8 cellular contexts compared by ENCODE assay signal in the genomic region with DNA sequence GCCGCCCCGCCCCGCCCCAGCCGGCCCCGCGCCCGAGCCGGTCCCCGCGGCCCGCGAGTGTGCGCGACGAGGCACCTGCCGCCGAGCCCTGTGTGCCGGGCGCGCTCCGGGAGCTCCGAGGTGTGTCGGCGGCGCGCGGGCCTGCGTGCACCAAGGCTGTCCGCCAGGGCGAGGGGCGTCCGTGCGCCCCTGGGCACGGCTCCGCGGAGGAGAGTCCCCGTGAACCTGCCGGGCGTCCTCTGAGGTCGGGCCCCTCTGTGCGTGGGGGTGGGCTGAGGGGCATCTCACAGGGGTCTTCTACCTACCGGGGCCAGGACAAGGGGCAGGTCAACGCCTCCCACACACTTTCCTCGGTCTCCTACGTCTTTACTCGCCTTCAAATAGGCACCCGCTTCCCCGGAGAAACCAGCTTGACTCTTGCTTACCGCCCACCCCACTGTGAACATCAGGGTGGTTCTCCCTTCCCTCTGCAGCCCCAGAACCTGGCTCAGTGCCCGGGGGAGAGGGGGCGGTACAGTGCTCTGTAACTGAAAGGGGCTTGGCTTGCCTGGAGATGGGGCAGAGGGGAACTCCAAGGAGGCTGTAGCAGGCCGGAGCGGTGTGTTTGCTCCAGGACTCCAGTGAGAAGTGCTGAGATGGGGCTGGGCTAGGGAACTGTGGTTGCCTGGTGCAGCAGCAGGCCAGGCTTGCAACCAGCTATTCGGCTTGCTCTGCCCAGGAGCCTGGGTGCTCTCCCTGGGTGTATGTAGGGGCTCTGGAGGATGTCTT. TPM values are rescaled to one million over a fixed set of nuclear protein-coding genes. Genes with fewer than 3 reads are reported as not detected.
DNase-seq lines count a peak whose midpoint lies in the region; ATAC-seq, FAIRE-seq and TF ChIP-seq lines count a peak whose summit lies in the region.

A gene (minus strand): TSS at position 94 of the 768 bp plus-strand sequence. CDS start 175 bp downstream, outside the sequence.

- peaks cover 20% of the 10 kb centered on the region for H3K36me3 ChIP-seq in SJCRH30
- peaks cover 6% of the 10 kb centered on the region for H3K36me3 ChIP-seq in right atrium auricular region
- peaks cover 0 to 21% of the 10 kb centered on the region in 2 donors for H3K36me3 ChIP-seq in gastrocnemius medialis

- H3K4me3 Mint-ChIP-seq in IgD-negative memory B cell: peak within 1 kb of the TSS; percentile 89 to 98 (median 94)
- H3K4me3 Mint-ChIP-seq in activated naive CD4-positive, alpha-beta T cell treated with anti-CD3 and anti-CD28 coated beads, Interleukin-2, amount 10 ng/mL, durations not matched to agents 7 days and 5 days: peak within 1 kb of the TSS; percentile 95

- intact Hi-C loops in gastrocnemius medialis (cut with DNase I; ENCODE audit: low total_unique reads): loop anchor here (5.0 kb wide), 1 partner anchor 352 kb away; a partner anchor contains a TSS

- no peaks in the 10 kb centered on the region for H3K27me3 Mint-ChIP-seq in IgD-negative memory B cell
- H3K27me3 Mint-ChIP-seq in activated naive CD4-positive, alpha-beta T cell treated with anti-CD3 and anti-CD28 coated beads, Interleukin-2, amount 10 ng/mL, durations not matched to agents 7 days and 5 days: no peaks in the 10 kb centered on the region

- H3K4me3 ChIP-seq in A549: no peak within 1 kb of the TSS; the same call in 2 of the 3 replicates
- peak within 1 kb of the TSS; percentile 87 for H3K4me3 ChIP-seq in SJCRH30
- peak within 1 kb of the TSS; percentile 46 to 71 for H3K4me3 ChIP-seq in right atrium auricular region
- H3K4me3 ChIP-seq in gastrocnemius medialis: peak within 1 kb of the TSS; percentile 90 to 100 (median 98)

- peak within 1 kb of the TSS; percentile 94 to 95 for H3K27ac ChIP-seq in A549
- H3K27ac ChIP-seq in SJCRH30: peak within 1 kb of the TSS; percentile 86; the same call in 1 of the 2 replicates
- peak within 1 kb of the TSS; percentile 77 to 87 for H3K27ac ChIP-seq in right atrium auricular region
- peak within 1 kb of the TSS; percentile 64 to 87 (median 76) for H3K27ac ChIP-seq in gastrocnemius medialis

- H3K36me3 Mint-ChIP-seq in IgD-negative memory B cell: peaks cover 4% of the 10 kb centered on the region
- H3K36me3 Mint-ChIP-seq in activated naive CD4-positive, alpha-beta T cell treated with anti-CD3 and anti-CD28 coated beads, Interleukin-2, amount 10 ng/mL, durations not matched to agents 7 days and 5 days: peaks cover 29% of the 10 kb centered on the region

- H3K9me3 ChIP-seq in A549 (no peaks in the 10 kb centered on the region), SJCRH30 (replicated peaks) (no peaks in the 10 kb centered on the region), right atrium auricular region (no peaks in the 10 kb centered on the region), gastrocnemius medialis (no peaks in the 10 kb centered on the region)

- FAIRE-seq in A549 (lab: Jason Lieb, UNC) (no peak), GM18507 (lab: Jason Lieb, UNC) (peak; percentile 76)

- H3K27me3 ChIP-seq in SJCRH30: peaks cover 2% of the 10 kb centered on the region; the same call in 1 of the 2 replicates
- no peaks in the 10 kb centered on the region for H3K27me3 ChIP-seq in right atrium auricular region
- H3K27me3 ChIP-seq in gastrocnemius medialis: peaks cover 0 to 17% (median 7%) of the 10 kb centered on the region in 3 donors

- POLR2A ChIA-PET in A549 (lab: Yijun Ruan, JAX): interaction anchor here (0.9 to 1.2 kb wide), 4 partner anchors 11 to 458 kb away, joined by 3 to 17 read pairs (median 9); a partner anchor contains a TSS

- H3K4me1 Mint-ChIP-seq in IgD-negative memory B cell: peaks cover 31 to 42% (median 32%) of the 10 kb centered on the region in 3 donors
- peaks cover 67% of the 10 kb centered on the region for H3K4me1 Mint-ChIP-seq in activated naive CD4-positive, alpha-beta T cell treated with anti-CD3 and anti-CD28 coated beads, Interleukin-2, amount 10 ng/mL, durations not matched to agents 7 days and 5 days

- ATAC-seq in A549 (peak in 1 of 2 experiments; percentile 1; a peak in 1 of 6 replicates), gastrocnemius medialis (no peak), HG03108 (IDR thresholded peaks at IDR 0.05; ENCODE audit: unreplicated experiment) (no peak)

- H3K9me3 Mint-ChIP-seq in IgD-negative memory B cell: no peaks in the 10 kb centered on the region
- no peaks in the 10 kb centered on the region for H3K9me3 Mint-ChIP-seq in activated naive CD4-positive, alpha-beta T cell treated with anti-CD3 and anti-CD28 coated beads, Interleukin-2, amount 10 ng/mL, durations not matched to agents 7 days and 5 days

- TF ChIP-seq CTCF in A549 (IDR thresholded peaks at IDR 0.05) (no peak), right atrium auricular region (IDR thresholded peaks at IDR 0.05) (no peak), gastrocnemius medialis (IDR thresholded peaks at IDR 0.05 in 4 of 5, conservative IDR thresholded peaks at IDR 0.05 in 1 of 5) (peak in 1 of 5 experiments; percentile 27)

- peak within 1 kb of the TSS; percentile 81 for H3K4me2 ChIP-seq in A549

- no peak for TF ChIP-seq RAD21 in A549 (conservative IDR thresholded peaks at IDR 0.05 in 1 of 2, IDR thresholded peaks at IDR 0.05 in 1 of 2)

- TF ChIP-seq EP300 in A549 (IDR thresholded peaks at IDR 0.05): no peak

- TF ChIP-seq POLR2A in A549 (IDR thresholded peaks at IDR 0.05; ENCODE audit: low read length) (no peak), gastrocnemius medialis (IDR thresholded peaks at IDR 0.05) (no peak)

- DNase-seq in A549 (ENCODE audit: low read depth in 1 of 2, low spot score in 1 of 2) (no peak), GM18507 (ENCODE audit: extremely low spot score, insufficient read length, low read depth) (no peak), SJCRH30 (peak in 1 of 2 experiments; percentile 48), right atrium auricular region (ENCODE audit: low spot score) (no peak), gastrocnemius medialis (peak in 1 of 2 donors; percentile 22)
- peak; percentile 72 for DNase-seq in activated naive CD4-positive, alpha-beta T cell treated with anti-CD3 and anti-CD28 coated beads, Interleukin-2, amount 10 ng/mL, durations not matched to agents 7 days and 5 days

- H3K27ac Mint-ChIP-seq in IgD-negative memory B cell: peak within 1 kb of the TSS; percentile 91 to 96 (median 96)
- H3K27ac Mint-ChIP-seq in activated naive CD4-positive, alpha-beta T cell treated with anti-CD3 and anti-CD28 coated beads, Interleukin-2, amount 10 ng/mL, durations not matched to agents 7 days and 5 days: peak within 1 kb of the TSS; percentile 96

- CTCF ChIA-PET in A549 (lab: Yijun Ruan, JAX): interaction anchor here (0.7 to 3.3 kb wide), 37 partner anchors 8 to 482 kb away, joined by 3 to 27 read pairs (median 3); a partner anchor contains a TSS
- CTCF ChIA-PET in activated naive CD4-positive, alpha-beta T cell treated with anti-CD3 and anti-CD28 coated beads, Interleukin-2, amount 10 ng/mL, durations not matched to agents 7 days and 5 days (lab: Charles Lee): interaction anchor here (1.0 to 2.3 kb wide), 17 partner anchors 8 to 442 kb away, joined by 3 to 89 read pairs (median 6); a partner anchor contains a TSS

- H3K4me1 ChIP-seq in A549: peaks cover 40% of the 10 kb centered on the region
- peaks cover 18% of the 10 kb centered on the region for H3K4me1 ChIP-seq in SJCRH30
- peaks cover 0 to 45% of the 10 kb centered on the region in 2 donors for H3K4me1 ChIP-seq in right atrium auricular region
- peaks cover 22 to 28% of the 10 kb centered on the region in 2 donors for H3K4me1 ChIP-seq in gastrocnemius medialis

- in situ Hi-C loops in gastrocnemius medialis (cut with MboI; ENCODE audit: low sequenced_read_pairs in 4 of 4): loop anchor here in 1 of 4 donors (10.0 kb wide), 1 partner anchor 195 kb away; no protein-coding TSS in a partner anchor

- WGBS in A549 (ENCODE audit: missing lambda C conversion rate): 88% methylated on average over 29 of the region's 54 CpGs

TF ChIP-seq in A549, 52 proteins besides CTCF, POLR2A, EP300 and RAD21 (continues in another document):
- TF ChIP-seq CBX8 (IDR thresholded peaks at IDR 0.05): no peak
- no peak for TF ChIP-seq HOXB5 (CRISPR knock-in tag; IDR thresholded peaks at IDR 0.05)
- no peak for TF ChIP-seq HEYL (CRISPR knock-in tag; IDR thresholded peaks at IDR 0.05)
- TF ChIP-seq PHF8 (IDR thresholded peaks at IDR 0.05; ENCODE audit: borderline replicate concordance, low read depth): no peak
- TF ChIP-seq, protein P1, sequence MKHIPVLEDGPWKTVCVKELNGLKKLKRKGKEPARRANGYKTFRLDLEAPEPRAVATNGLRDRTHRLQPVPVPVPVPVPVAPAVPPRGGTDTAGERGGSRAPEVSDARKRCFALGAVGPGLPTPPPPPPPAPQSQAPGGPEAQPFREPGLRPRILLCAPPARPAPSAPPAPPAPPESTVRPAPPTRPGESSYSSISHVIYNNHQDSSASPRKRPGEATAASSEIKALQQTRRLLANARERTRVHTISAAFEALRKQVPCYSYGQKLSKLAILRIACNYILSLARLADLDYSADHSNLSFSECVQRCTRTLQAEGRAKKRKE (CRISPR knock-in tag; IDR thresholded peaks at IDR 0.05; ENCODE audit: low read depth): no peak
- TF ChIP-seq, protein P2, sequence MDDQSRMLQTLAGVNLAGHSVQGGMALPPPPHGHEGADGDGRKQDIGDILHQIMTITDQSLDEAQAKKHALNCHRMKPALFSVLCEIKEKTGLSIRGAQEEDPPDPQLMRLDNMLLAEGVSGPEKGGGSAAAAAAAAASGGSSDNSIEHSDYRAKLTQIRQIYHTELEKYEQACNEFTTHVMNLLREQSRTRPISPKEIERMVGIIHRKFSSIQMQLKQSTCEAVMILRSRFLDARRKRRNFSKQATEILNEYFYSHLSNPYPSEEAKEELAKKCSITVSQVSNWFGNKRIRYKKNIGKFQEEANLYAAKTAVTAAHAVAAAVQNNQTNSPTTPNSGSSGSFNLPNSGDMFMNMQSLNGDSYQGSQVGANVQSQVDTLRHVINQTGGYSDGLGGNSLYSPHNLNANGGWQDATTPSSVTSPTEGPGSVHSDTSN (IDR thresholded peaks at IDR 0.05): no peak
- no peak for TF ChIP-seq EHF (CRISPR knock-in tag; IDR thresholded peaks at IDR 0.05)

RNA-seq across cellular contexts. Expression of the gene that starts here (rescaled TPM):
- polyA plus RNA-seq in A549 (2011; rRNA removed) (not detected in 2 replicates), A549 (2017; fragmentation: RNase III; extraction: RNeasy Plus Mini Kit Qiagen cat#74134 plus additional on column Dnase treatment) (not detected in 3 replicates), IgD-negative memory B cell (9.5 TPM)
- polyA plus RNA-seq in A549 (2012; cell fraction: cytosol; rRNA removed): not detected in 2 replicates
- polyA plus RNA-seq in A549 (2012; cell fraction: nucleus; rRNA removed): 0.06 TPM in 1 of 2 replicates, not detected in the other
- polyA minus RNA-seq in A549 (2011; rRNA and poly(A)+ RNA removed): not detected in 2 replicates
- total RNA-seq in SJCRH30 (2014; rRNA removed; shearing (Covaris generic)): 0.08 TPM in 1 of 2 replicates, not detected in the other
- total RNA-seq in right atrium auricular region (1 to 10 TPM; 3.1 to 3.7 TPM), gastrocnemius medialis (1 to 10 TPM in 2 of 4 donors, under 1 TPM in 1, not detected in 1; 0.24 to 1.9 (median 1.0) TPM)
